ENCODE assay signal across 14 cellular contexts in the genomic region with DNA sequence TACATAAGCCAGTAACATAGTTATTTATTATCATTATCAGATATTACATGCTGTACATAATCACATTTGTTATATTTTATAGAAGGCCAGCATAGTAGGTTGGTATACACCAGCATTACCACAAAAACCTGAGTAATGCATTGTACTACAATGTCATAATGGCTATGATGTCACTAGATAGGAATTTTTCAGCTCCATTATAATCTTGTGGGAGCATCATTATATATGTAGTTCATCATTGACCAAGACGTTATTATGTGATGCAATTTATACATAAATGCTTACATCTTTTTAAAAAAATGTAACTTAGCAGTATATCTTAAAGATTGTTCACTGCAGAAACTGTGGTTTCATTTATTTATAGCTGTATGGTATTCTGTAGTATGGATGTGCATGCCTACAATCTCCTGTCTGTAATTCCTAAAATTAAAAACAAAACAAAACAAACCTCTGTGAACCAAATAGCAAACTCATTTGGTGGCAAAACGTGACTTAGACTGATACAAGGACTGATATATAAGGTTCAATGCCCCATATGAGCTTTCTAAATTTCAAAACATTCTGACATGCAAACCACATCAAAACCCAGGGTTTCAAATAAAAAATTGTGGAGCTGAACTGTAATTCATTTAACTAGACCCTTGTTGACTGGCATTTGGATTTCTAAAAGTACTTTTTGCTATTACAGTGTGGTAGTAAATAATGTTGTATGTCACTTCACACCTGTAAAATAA.
DNase-seq lines count a peak whose midpoint lies in the region; ATAC-seq and TF ChIP-seq lines count a peak whose summit lies in the region.
"Had no signal": no experiment of that assay in that cellular context is flagged by ENCODE, and none has a peak within 500 bp of the region (broad histone marks: within the 10 kb centered on the region; RNA-seq: fewer than 3 reads in every experiment).

No MANE protein-coding gene starts in this region.

- no peaks in the 10 kb centered on the region for H3K36me3 Mint-ChIP-seq in activated naive CD4-positive, alpha-beta T cell treated with anti-CD3 and anti-CD28 coated beads for 36 hours (ENCODE audit: low read depth)
- no peaks in the 10 kb centered on the region for H3K36me3 Mint-ChIP-seq in activated T-cell treated with anti-CD3 and anti-CD28 coated beads, Interleukin-2, amount 50 U/mL, for 72 hours (ENCODE audit: insufficient read depth in 2 of 2)

- H3K4me3 Mint-ChIP-seq in activated naive CD4-positive, alpha-beta T cell treated with anti-CD3 and anti-CD28 coated beads for 36 hours: no peak overlapping the region
- no peak overlapping the region for H3K4me3 Mint-ChIP-seq in activated T-cell treated with anti-CD3 and anti-CD28 coated beads, Interleukin-2, amount 50 U/mL, for 72 hours

- H3K4me2 ChIP-seq in mesenchymal stem cell (ENCODE audit: low read length, poor library complexity, severe bottlenecking): no peak overlapping the region

- 33% methylated on average over 1 of the region's 2 CpGs for WGBS in mesenchymal stem cell

- no peaks in the 10 kb centered on the region for H3K27me3 ChIP-seq in brain microvascular endothelial cell (replicated peaks)
- no peaks in the 10 kb centered on the region for H3K27me3 ChIP-seq in mesenchymal stem cell (ENCODE audit: control insufficient read depth in 1 of 2, insufficient read depth in 1 of 2, low read length in 2 of 2)
- H3K27me3 ChIP-seq: upper lobe of left lung had no signal

- H3K27ac ChIP-seq in brain microvascular endothelial cell: peak overlapping the region; percentile 12
- H3K27ac ChIP-seq in mesenchymal stem cell (ENCODE audit: low read length, poor library complexity, severe bottlenecking): no peak overlapping the region
- H3K27ac ChIP-seq: upper lobe of left lung had no signal

- no peak overlapping the region for H3K23ac ChIP-seq in mesenchymal stem cell (ENCODE audit: low read length in 2 of 2)

- H3K4me3 ChIP-seq in brain microvascular endothelial cell (ENCODE audit: low read depth, low read length) (no peak overlapping the region), mesenchymal stem cell (ENCODE audit: insufficient read depth in 1 of 2, low read depth in 1 of 2, low read length in 2 of 2) (no peak overlapping the region)
- H3K4me3 ChIP-seq: mucosa of descending colon, upper lobe of left lung had no signal

- H3K27me3 Mint-ChIP-seq in activated naive CD4-positive, alpha-beta T cell treated with anti-CD3 and anti-CD28 coated beads for 36 hours (ENCODE audit: low read depth): no peaks in the 10 kb centered on the region
- H3K27me3 Mint-ChIP-seq in activated T-cell treated with anti-CD3 and anti-CD28 coated beads, Interleukin-2, amount 50 U/mL, for 72 hours (ENCODE audit: low read depth): no peaks in the 10 kb centered on the region

- H3K36me3 ChIP-seq in brain microvascular endothelial cell (replicated peaks) (no peaks in the 10 kb centered on the region), mesenchymal stem cell (ENCODE audit: control insufficient read depth in 1 of 2, insufficient read depth in 2 of 2, low read depth in 1 of 2, low read length in 2 of 2) (no peaks in the 10 kb centered on the region)
- H3K36me3 ChIP-seq: upper lobe of left lung had no signal

- no peak overlapping the region for H2BK12ac ChIP-seq in mesenchymal stem cell (ENCODE audit: low read length in 2 of 2)

- H3K27ac Mint-ChIP-seq in activated naive CD4-positive, alpha-beta T cell treated with anti-CD3 and anti-CD28 coated beads for 36 hours: no peak overlapping the region
- H3K27ac Mint-ChIP-seq in activated T-cell treated with anti-CD3 and anti-CD28 coated beads, Interleukin-2, amount 50 U/mL, for 72 hours: no peak overlapping the region

- TF ChIP-seq CTCF in brain microvascular endothelial cell (IDR thresholded peaks at IDR 0.05; ENCODE audit: low read depth, low read length, missing control alignments): no peak

- H3K18ac ChIP-seq in mesenchymal stem cell (ENCODE audit: low read depth in 1 of 2, low read length in 2 of 2): no peak overlapping the region

- ATAC-seq in HG02981 (IDR thresholded peaks at IDR 0.05; ENCODE audit: unreplicated experiment): no peak
- no peak for ATAC-seq in GM21825 (IDR thresholded peaks at IDR 0.05; ENCODE audit: unreplicated experiment)
- no peak for ATAC-seq in activated T-cell treated with anti-CD3 and anti-CD28 coated beads, Interleukin-2, amount 50 U/mL, for 72 hours (replicated peaks in 1 of 2)
- ATAC-seq: mucosa of descending colon, sciatic nerve had no signal

- H3K9me3 ChIP-seq in mesenchymal stem cell (ENCODE audit: control insufficient read depth, low read length): no peaks in the 10 kb centered on the region
- H3K9me3 ChIP-seq: Caco-2, mucosa of descending colon, upper lobe of left lung had no signal

- H3K4ac ChIP-seq in mesenchymal stem cell (ENCODE audit: low read depth in 1 of 2, low read length in 2 of 2): no peak overlapping the region

- DNase-seq in Caki2 (ENCODE audit: low read depth) (peak; percentile 25), M059J (ENCODE audit: low read depth) (peak; percentile 81), brain microvascular endothelial cell (no peak), mesenchymal stem cell (peak; percentile 75)
- DNase-seq in activated naive CD4-positive, alpha-beta T cell treated with anti-CD3 and anti-CD28 coated beads for 36 hours: no peak
- DNase-seq in activated T-cell treated with anti-CD3 and anti-CD28 coated beads, Interleukin-2, amount 50 U/mL, for 72 hours: no peak
- DNase-seq: activated CD4-positive, alpha-beta T cell treated with anti-CD3 and anti-CD28 coated beads, Interleukin-2, amount 50 U/mL, for 1 hour; Caco-2; mucosa of descending colon; MV-4-11; upper lobe of left lung had no signal

- H4K91ac ChIP-seq in mesenchymal stem cell (ENCODE audit: low read length): no peak overlapping the region

- no peak overlapping the region for H3K14ac ChIP-seq in mesenchymal stem cell (ENCODE audit: low read length in 2 of 2)

- H2BK120ac ChIP-seq in mesenchymal stem cell (ENCODE audit: low read depth, low read length): no peak overlapping the region

- H2BK15ac ChIP-seq in mesenchymal stem cell (ENCODE audit: low read depth, poor library complexity, severe bottlenecking): no peak overlapping the region

- no peak overlapping the region for H2AK5ac ChIP-seq in mesenchymal stem cell (ENCODE audit: low read length, severe bottlenecking)

- H3K9me3 Mint-ChIP-seq in activated naive CD4-positive, alpha-beta T cell treated with anti-CD3 and anti-CD28 coated beads for 36 hours: no peaks in the 10 kb centered on the region
- H3K9me3 Mint-ChIP-seq in activated T-cell treated with anti-CD3 and anti-CD28 coated beads, Interleukin-2, amount 50 U/mL, for 72 hours: no peaks in the 10 kb centered on the region

- no peak overlapping the region for H2AFZ ChIP-seq in mesenchymal stem cell (ENCODE audit: low read depth, low read length)

- no peak overlapping the region for H4K8ac ChIP-seq in mesenchymal stem cell (ENCODE audit: low read length)

- in situ Hi-C loops in Caki2 (cut with HindIII; ENCODE audit: low pct_unique_long_range_greater_than_20kb, low sequenced_read_pairs) (no loop called here), brain microvascular endothelial cell (cut with HindIII; ENCODE audit: low pct_ligation_motif_present, low sequenced_read_pairs) (no loop called here)

- no peaks in the 10 kb centered on the region for H3K79me1 ChIP-seq in mesenchymal stem cell (replicated peaks; ENCODE audit: low read length, poor library complexity, severe bottlenecking)

- peaks cover 30% of the 10 kb centered on the region for H3K4me1 Mint-ChIP-seq in activated naive CD4-positive, alpha-beta T cell treated with anti-CD3 and anti-CD28 coated beads for 36 hours (ENCODE audit: low read depth)
- H3K4me1 Mint-ChIP-seq in activated T-cell treated with anti-CD3 and anti-CD28 coated beads, Interleukin-2, amount 50 U/mL, for 72 hours (ENCODE audit: low read depth): peaks cover 64% of the 10 kb centered on the region

- peaks cover 13% of the 10 kb centered on the region for H3K4me1 ChIP-seq in mesenchymal stem cell (ENCODE audit: control insufficient read depth, insufficient read depth, low read depth, low read length)

- intact Hi-C loops in activated naive CD4-positive, alpha-beta T cell treated with anti-CD3 and anti-CD28 coated beads for 36 hours (cut with micrococcal nuclease): loop anchor here (5.0 kb wide), 2 partner anchors 320 to 595 kb away; a partner anchor contains a TSS

- H2BK5ac ChIP-seq in mesenchymal stem cell (ENCODE audit: low read depth, low read length, poor library complexity, severe bottlenecking): no peak overlapping the region

- CTCF ChIA-PET in activated naive CD4-positive, alpha-beta T cell treated with anti-CD3 and anti-CD28 coated beads for 36 hours (lab: Charles Lee): interaction anchor here (0.6 to 1.4 kb wide), 3 partner anchors 14 to 213 kb away, joined by 3 read pairs; no protein-coding TSS in a partner anchor

- H3K9ac ChIP-seq in mesenchymal stem cell (ENCODE audit: low read length): no peak overlapping the region

Comparison
In these comparisons a context has a peak if more than half of its experiments do, and no peak if none do; other contexts are left out.
1. DNase-seq: peak in Caki2 (single experiment), M059J (single experiment) and mesenchymal stem cell (single experiment); none in brain microvascular endothelial cell (single experiment), activated naive CD4-positive, alpha-beta T cell treated with anti-CD3 and anti-CD28 coated beads for 36 hours (single experiment) and activated T-cell treated with anti-CD3 and anti-CD28 coated beads, Interleukin-2, amount 50 U/mL, for 72 hours (0 of 2).